Comparison of ENCODE assay signal across 9 cellular contexts in the genomic region with DNA sequence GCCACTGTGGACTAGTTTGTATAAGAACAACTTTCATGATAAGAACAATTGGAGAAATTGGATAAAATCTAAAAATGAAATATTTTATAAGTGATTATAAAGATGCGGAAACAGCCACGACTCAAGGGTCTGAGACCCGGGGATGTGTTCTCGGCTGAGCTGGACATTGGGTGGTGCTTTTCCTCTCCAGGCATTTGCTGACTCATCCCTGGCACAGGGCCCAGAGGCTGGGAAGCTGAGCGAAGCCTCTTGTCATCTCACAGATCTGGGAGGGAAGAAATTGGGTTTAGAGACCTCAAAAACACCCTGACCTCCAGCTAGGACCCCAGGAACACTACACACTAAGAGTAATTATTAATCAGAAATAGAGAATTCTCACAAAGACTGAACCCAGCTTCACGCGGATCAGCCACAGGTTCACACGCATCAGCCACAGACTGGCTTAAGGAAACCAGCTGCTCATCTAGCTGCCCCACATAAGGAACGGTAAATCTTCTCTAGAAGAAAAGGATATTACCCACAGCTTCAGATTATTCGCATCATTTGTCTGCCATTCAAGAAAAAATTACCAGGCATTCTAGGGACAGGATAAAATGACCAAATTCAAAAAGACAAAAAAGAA. TPM values are rescaled to one million over a fixed set of nuclear protein-coding genes. Genes with fewer than 3 reads are reported as not detected.
DNase-seq lines count a peak whose midpoint lies in the region; ATAC-seq, FAIRE-seq and TF ChIP-seq lines count a peak whose summit lies in the region.
"Had no signal": no experiment of that assay in that cellular context is flagged by ENCODE, and none has a peak within 500 bp of the region (broad histone marks: within the 10 kb centered on the region; RNA-seq: fewer than 3 reads in every experiment).

No MANE protein-coding gene starts in this region.

- DNase-seq in H54 (ENCODE audit: insufficient read length, low spot score) = peak; percentile 86
- peak; percentile 33 to 74 for DNase-seq in SJSA1 (ENCODE audit: low read depth in 1 of 2, low spot score in 2 of 2)
- peak; percentile 84 for DNase-seq in glomerular visceral epithelial cell (ENCODE audit: extremely low spot score)
- peak; percentile 6 for DNase-seq in small intestine
- DNase-seq in NCI-H446 treated with DMSO at 0.1 percent for 48 hours (lab: John Stamatoyannopoulos, UW) = no peak
- DNase-seq in SIG-M5 treated with dmso at 0.1 percent for 504 hours (lab: John Stamatoyannopoulos, UW; ENCODE audit: unreplicated experiment) = no peak

- WGBS in small intestine, 3 donors = 69 to 70% (median 69%) methylated on average over 10 of the region's 10 CpGs

- no peak for FAIRE-seq in H54 (lab: Jason Lieb, UNC)
- FAIRE-seq in small intestine (lab: Jason Lieb, UNC) = no peak

- H3K36me3 ChIP-seq in SJSA1 = no peaks in the 10 kb centered on the region
- H3K36me3 ChIP-seq in small intestine (ENCODE audit: control insufficient read depth in 2 of 2, insufficient read depth in 2 of 2, low read length in 2 of 2) = no peaks in the 10 kb centered on the region

- H3K9me3 ChIP-seq in SJSA1 (replicated peaks) = peaks cover 4% of the 10 kb centered on the region; the same call in 1 of the 2 replicates
- H3K9me3 ChIP-seq in small intestine (ENCODE audit: control insufficient read depth, low read depth) = no peaks in the 10 kb centered on the region

- no peak for TF ChIP-seq POLR2A in H54 (IDR thresholded peaks at IDR 0.05; ENCODE audit: low read depth, low read length)

- H3K4me1 ChIP-seq in SJSA1 (replicated peaks) (no peaks in the 10 kb centered on the region), small intestine (ENCODE audit: control insufficient read depth in 2 of 2, insufficient read depth in 1 of 2, low read depth in 1 of 2, low read length in 1 of 2) (no peaks in the 10 kb centered on the region)

- H3K4me3 ChIP-seq in SJSA1 = no peak overlapping the region
- H3K4me3 ChIP-seq in small intestine (ENCODE audit: low read depth in 1 of 2, low read length in 2 of 2) = no peak overlapping the region

- H3K27ac ChIP-seq in SJSA1 (no peak overlapping the region), small intestine (ENCODE audit: low read depth in 1 of 2, low read length in 1 of 2) (no peak overlapping the region)

- H3K27me3 ChIP-seq in SJSA1 (replicated peaks) (peaks cover 15% of the 10 kb centered on the region; the same call in 1 of the 2 replicates), small intestine (ENCODE audit: control insufficient read depth in 2 of 2, insufficient read depth in 2 of 2, low read length in 2 of 2) (peaks cover 0 to 5% of the 10 kb centered on the region in 2 donors)

- ATAC-seq in GM21825 (IDR thresholded peaks at IDR 0.05; ENCODE audit: unreplicated experiment) = no peak
- ATAC-seq in GM21529 (IDR thresholded peaks at IDR 0.05; ENCODE audit: unreplicated experiment) = no peak

RNA-seq across cellular contexts. Expression of a gene that starts 2.8 kb away (rescaled TPM):
- total RNA-seq in SJSA1 (2014; rRNA removed; shearing (Covaris generic)) = not detected in 2 replicates
- polyA plus RNA-seq in small intestine = not detected
- total RNA-seq: ureter had no signal

RNA-seq across cellular contexts. Expression of a gene that starts 13.7 kb away (rescaled TPM):
- not detected in 2 replicates for total RNA-seq in SJSA1 (2014; rRNA removed; shearing (Covaris generic))
- polyA plus RNA-seq in small intestine = not detected
- total RNA-seq: ureter had no signal

Comparison
In these comparisons a context has a peak if more than half of its experiments do, and no peak if none do; other contexts are left out.
1. DNase-seq: peak in H54 (single experiment), SJSA1 (2 of 2), glomerular visceral epithelial cell (single experiment) and small intestine (single experiment); none in NCI-H446 treated with DMSO at 0.1 percent for 48 hours (single experiment) and SIG-M5 treated with dmso at 0.1 percent for 504 hours (single experiment).